9 cellular contexts compared by ENCODE assay signal in the genomic region with DNA sequence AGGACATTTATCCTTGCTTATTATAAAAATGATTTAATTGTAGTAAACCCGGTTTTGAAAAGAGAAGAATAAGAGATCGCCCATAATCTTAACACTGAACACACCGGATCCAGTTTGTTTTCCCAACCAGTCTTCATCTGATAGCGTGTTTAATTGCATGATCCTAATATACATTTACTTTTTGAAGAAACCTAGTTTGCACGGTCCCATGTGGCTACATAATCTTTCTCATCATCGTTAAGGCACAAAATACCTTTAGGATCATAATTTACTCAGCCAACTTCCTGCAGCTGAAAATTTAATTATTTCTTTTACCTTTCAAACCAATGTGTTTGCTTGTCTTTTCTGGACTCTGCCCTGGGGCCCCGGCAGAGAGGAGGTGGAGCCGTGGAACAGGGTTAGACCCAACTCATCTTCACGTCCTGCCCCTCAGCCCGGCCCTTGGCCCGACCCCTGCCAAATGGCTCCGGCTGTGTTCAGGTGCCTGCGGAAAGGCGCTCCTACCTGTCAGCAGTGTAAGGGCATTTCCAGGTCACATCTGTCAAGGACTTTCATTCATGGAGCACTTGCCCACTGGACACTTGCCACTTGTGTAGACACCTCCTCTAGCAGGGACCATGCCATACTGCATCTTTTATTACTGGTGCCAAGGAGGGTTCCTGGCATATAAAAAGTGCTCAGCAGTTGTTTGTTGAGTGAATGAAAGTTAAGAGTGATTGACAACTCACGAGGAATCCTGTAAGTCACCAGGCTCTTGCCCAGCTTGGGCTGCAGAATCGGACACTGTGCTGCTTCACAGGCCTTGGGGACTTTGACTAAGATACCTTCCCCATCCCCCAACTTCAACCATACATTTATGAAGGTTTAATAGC.
DNase-seq lines count a peak whose midpoint lies in the region; ATAC-seq and TF ChIP-seq lines count a peak whose summit lies in the region.
"Had no signal": no experiment of that assay in that cellular context is flagged by ENCODE, and none has a peak within 500 bp of the region (broad histone marks: within the 10 kb centered on the region; RNA-seq: fewer than 3 reads in every experiment).

No MANE protein-coding gene starts in this region.

- peaks cover 87% of the 10 kb centered on the region for H3K4me1 Mint-ChIP-seq in activated T-cell treated with anti-CD3 and anti-CD28 coated beads, Interleukin-2, amount 50 U/mL, for 24 hours (ENCODE audit: low read depth)
- H3K4me1 Mint-ChIP-seq in activated naive CD8-positive, alpha-beta T cell treated with anti-CD3 and anti-CD28 coated beads, Interleukin-2, amount 50 U/mL, for 24 hours = peaks cover 81% of the 10 kb centered on the region

- H3K4me3 Mint-ChIP-seq in activated T-cell treated with anti-CD3 and anti-CD28 coated beads, Interleukin-2, amount 50 U/mL, for 24 hours = peak overlapping the region; percentile 69
- peak overlapping the region; percentile 62 for H3K4me3 Mint-ChIP-seq in activated naive CD8-positive, alpha-beta T cell treated with anti-CD3 and anti-CD28 coated beads, Interleukin-2, amount 50 U/mL, for 24 hours

- TF ChIP-seq CTCF in MM.1S (IDR thresholded peaks at IDR 0.05; ENCODE audit: low read length) = no peak
- TF ChIP-seq CTCF in parathyroid adenoma (IDR thresholded peaks at IDR 0.05) = no peak

- H3K27ac Mint-ChIP-seq in activated T-cell treated with anti-CD3 and anti-CD28 coated beads, Interleukin-2, amount 50 U/mL, for 24 hours = peak overlapping the region; percentile 89
- peak overlapping the region; percentile 63 for H3K27ac Mint-ChIP-seq in activated naive CD8-positive, alpha-beta T cell treated with anti-CD3 and anti-CD28 coated beads, Interleukin-2, amount 50 U/mL, for 24 hours
- H3K27ac Mint-ChIP-seq: mesothelial cell of epicardium had no signal

- DNase-seq in activated T-cell treated with anti-CD3 and anti-CD28 coated beads, Interleukin-2, amount 50 U/mL, for 24 hours = no peak
- DNase-seq in activated T-cell treated with anti-CD3 and anti-CD28 coated beads for 4 hours = no peak
- no peak for DNase-seq in MM.1S
- DNase-seq in activated naive CD8-positive, alpha-beta T cell treated with anti-CD3 and anti-CD28 coated beads, Interleukin-2, amount 50 U/mL, for 24 hours = no peak
- no peak for DNase-seq in HAP-1 (ENCODE audit: low spot score in 2 of 2)

- no peaks in the 10 kb centered on the region for H3K36me3 Mint-ChIP-seq in activated T-cell treated with anti-CD3 and anti-CD28 coated beads, Interleukin-2, amount 50 U/mL, for 24 hours (ENCODE audit: low read depth)
- no peaks in the 10 kb centered on the region for H3K36me3 Mint-ChIP-seq in activated naive CD8-positive, alpha-beta T cell treated with anti-CD3 and anti-CD28 coated beads, Interleukin-2, amount 50 U/mL, for 24 hours (ENCODE audit: low read depth)
- H3K36me3 Mint-ChIP-seq: mesothelial cell of epicardium had no signal

- H2AFZ ChIP-seq in MM.1S (ENCODE audit: low read length) = peak overlapping the region; percentile 59
- H2AFZ ChIP-seq in parathyroid adenoma = peak overlapping the region; percentile 62

- no peaks in the 10 kb centered on the region for H3K27me3 Mint-ChIP-seq in activated T-cell treated with anti-CD3 and anti-CD28 coated beads, Interleukin-2, amount 50 U/mL, for 24 hours
- H3K27me3 Mint-ChIP-seq in activated naive CD8-positive, alpha-beta T cell treated with anti-CD3 and anti-CD28 coated beads, Interleukin-2, amount 50 U/mL, for 24 hours = no peaks in the 10 kb centered on the region

- H3K4me2 ChIP-seq in MM.1S (ENCODE audit: low read depth, low read length) (peak overlapping the region; percentile 58; the same call in 1 of the 2 replicates), parathyroid adenoma (ENCODE audit: low read length) (no peak overlapping the region)

- H3K27ac ChIP-seq in MM.1S (ENCODE audit: low read length) (no peak overlapping the region), parathyroid adenoma (no peak overlapping the region)

- peaks cover 12% of the 10 kb centered on the region for H3F3A ChIP-seq in MM.1S (ENCODE audit: insufficient read depth, low read length)

- H3K9ac ChIP-seq in MM.1S (ENCODE audit: low read length) (peak overlapping the region; percentile 15; the same call in 1 of the 2 replicates), parathyroid adenoma (no peak overlapping the region)

- H3K4me1 ChIP-seq in MM.1S (ENCODE audit: low read length) (peaks cover 41% of the 10 kb centered on the region), parathyroid adenoma (no peaks in the 10 kb centered on the region), HAP-1 (peaks cover 2% of the 10 kb centered on the region)

- H3K9me3 Mint-ChIP-seq in activated T-cell treated with anti-CD3 and anti-CD28 coated beads, Interleukin-2, amount 50 U/mL, for 24 hours = no peaks in the 10 kb centered on the region
- no peaks in the 10 kb centered on the region for H3K9me3 Mint-ChIP-seq in activated naive CD8-positive, alpha-beta T cell treated with anti-CD3 and anti-CD28 coated beads, Interleukin-2, amount 50 U/mL, for 24 hours
- H3K9me3 Mint-ChIP-seq: mesothelial cell of epicardium had no signal

- ATAC-seq in activated naive CD8-positive, alpha-beta T cell treated with anti-CD3 and anti-CD28 coated beads, Interleukin-2, amount 50 U/mL, for 24 hours = no peak
- ATAC-seq in HG02973 (IDR thresholded peaks at IDR 0.05; ENCODE audit: unreplicated experiment) = no peak
- ATAC-seq in GM21360 (IDR thresholded peaks at IDR 0.05; ENCODE audit: unreplicated experiment) = no peak

- H3K4me3 ChIP-seq in MM.1S (ENCODE audit: low read length) = no peak overlapping the region
- no peak overlapping the region for H3K4me3 ChIP-seq in parathyroid adenoma (ENCODE audit: low read depth, low read length)
- no peak overlapping the region for H3K4me3 ChIP-seq in HAP-1

- in situ Hi-C loops in HAP-1 (cut with MboI; ENCODE audit: low sequenced_read_pairs) = loop anchor here (5.0 to 25.0 kb wide), 2 partner anchors 173 to 1043 kb away; no protein-coding TSS in a partner anchor

- H3K9me2 ChIP-seq in MM.1S (replicated peaks; ENCODE audit: insufficient read depth, low read length) = no peaks in the 10 kb centered on the region

- H3K79me2 ChIP-seq in MM.1S (ENCODE audit: low read length) (no peaks in the 10 kb centered on the region), parathyroid adenoma (no peaks in the 10 kb centered on the region)

- no peaks in the 10 kb centered on the region for H4K20me1 ChIP-seq in MM.1S (ENCODE audit: insufficient read depth, low read length)

- no peaks in the 10 kb centered on the region for H3K27me3 ChIP-seq in MM.1S (replicated peaks; ENCODE audit: insufficient read depth, low read length)
- no peaks in the 10 kb centered on the region for H3K27me3 ChIP-seq in parathyroid adenoma (ENCODE audit: control insufficient read depth, insufficient read depth, low read length)
- H3K27me3 ChIP-seq in HAP-1 (ENCODE audit: low read depth) = no peaks in the 10 kb centered on the region

- H3K9me3 ChIP-seq in MM.1S (replicated peaks; ENCODE audit: insufficient read depth, low read length) (no peaks in the 10 kb centered on the region), parathyroid adenoma (ENCODE audit: control insufficient read depth, low read length) (no peaks in the 10 kb centered on the region), HAP-1 (no peaks in the 10 kb centered on the region)

- H3K36me3 ChIP-seq in MM.1S (replicated peaks; ENCODE audit: insufficient read depth, low read length) (no peaks in the 10 kb centered on the region), parathyroid adenoma (ENCODE audit: control insufficient read depth, insufficient read depth, low read length) (no peaks in the 10 kb centered on the region), HAP-1 (replicated peaks) (no peaks in the 10 kb centered on the region)
